ENCODE assay signal across 19 cellular contexts in the genomic region with DNA sequence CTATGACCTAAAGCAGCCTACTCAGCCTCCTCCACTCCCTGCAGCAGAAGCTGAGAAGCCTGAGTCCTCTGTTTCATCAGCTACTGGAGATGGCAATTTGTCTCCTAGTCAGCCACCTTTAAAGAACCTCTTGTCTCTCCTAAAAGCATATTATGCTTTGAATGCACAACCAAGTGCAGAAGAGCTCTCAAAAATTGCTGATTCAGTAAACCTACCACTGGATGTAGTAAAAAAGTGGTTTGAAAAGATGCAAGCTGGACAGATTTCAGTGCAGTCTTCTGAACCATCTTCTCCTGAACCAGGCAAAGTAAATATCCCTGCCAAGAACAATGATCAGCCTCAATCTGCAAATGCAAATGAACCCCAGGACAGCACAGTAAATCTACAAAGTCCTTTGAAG.
DNase-seq lines count a peak whose midpoint lies in the region; ATAC-seq, FAIRE-seq and TF ChIP-seq lines count a peak whose summit lies in the region.
"Had no signal": no experiment of that assay in that cellular context is flagged by ENCODE, and none has a peak within 500 bp of the region (broad histone marks: within the 10 kb centered on the region; RNA-seq: fewer than 3 reads in every experiment).

No MANE protein-coding gene starts in this region.

- H3K4me2 ChIP-seq in HepG2 (ENCODE audit: low read depth, low read length) (no peak overlapping the region), OCI-LY7 (ENCODE audit: low read length) (no peak overlapping the region), K562 (ENCODE audit: insufficient read depth, low read length) (no peak overlapping the region)

- no peak for TF ChIP-seq POLR2A in HepG2 (IDR thresholded peaks at IDR 0.05; ENCODE audit: insufficient read depth in 1 of 2, low read depth in 2 of 2, low read length in 2 of 2)
- no peak for TF ChIP-seq POLR2A in right lobe of liver (IDR thresholded peaks at IDR 0.05)
- TF ChIP-seq POLR2A in K562 (conservative IDR thresholded peaks at IDR 0.05): no peak

- in situ Hi-C loops in HepG2 (cut with HindIII; ENCODE audit: extremely low pct_ligation_motif_present, low pct_unique_long_range_greater_than_20kb) (no loop called here), K562 (cut with MboI) (no loop called here)

- no peak overlapping the region for H2AFZ ChIP-seq in HepG2 (ENCODE audit: low read length)
- H2AFZ ChIP-seq in OCI-LY7 (ENCODE audit: low read length): no peak overlapping the region
- no peak overlapping the region for H2AFZ ChIP-seq in K562 (ENCODE audit: low read depth, low read length)
- H2AFZ ChIP-seq: GM23248 had no signal

- H3K4me1 ChIP-seq in HepG2 (ENCODE audit: insufficient read depth, low read length) (peaks cover 14% of the 10 kb centered on the region), right lobe of liver (no peaks in the 10 kb centered on the region), OCI-LY7 (ENCODE audit: insufficient read depth, low read length, poor library complexity, severe bottlenecking) (no peaks in the 10 kb centered on the region), K562 (replicated peaks in 1 of 2; ENCODE audit: control insufficient read depth in 2 of 2, insufficient read depth in 2 of 2, low read length in 2 of 2) (no peaks in the 10 kb centered on the region)

- H3K36me3 ChIP-seq in HepG2 (replicated peaks in 1 of 2; ENCODE audit: control insufficient read depth in 1 of 2, insufficient read depth in 2 of 2, low read length in 2 of 2) (peaks cover 10 to 22% of the 10 kb centered on the region in 2 experiments), right lobe of liver (peaks cover 0 to 27% (median 6%) of the 10 kb centered on the region in 4 donors), OCI-LY7 (ENCODE audit: insufficient read depth, low read length) (peaks cover 61% of the 10 kb centered on the region), K562 (ENCODE audit: control insufficient read depth, insufficient read depth, low read length) (no peaks in the 10 kb centered on the region; the same call in 2 of the 3 replicates)

- H3K79me2 ChIP-seq in HepG2 (ENCODE audit: insufficient read depth, low read length) (no peaks in the 10 kb centered on the region), OCI-LY7 (ENCODE audit: insufficient read depth, low read depth, low read length) (no peaks in the 10 kb centered on the region), K562 (ENCODE audit: control insufficient read depth, insufficient read depth, low read length) (no peaks in the 10 kb centered on the region)

- H3K9me3 ChIP-seq in HepG2 (ENCODE audit: low read length) (no peaks in the 10 kb centered on the region), right lobe of liver (no peaks in the 10 kb centered on the region), OCI-LY7 (ENCODE audit: low read length) (no peaks in the 10 kb centered on the region), K562 (replicated peaks; ENCODE audit: control insufficient read depth, insufficient read depth, low read depth, low read length) (no peaks in the 10 kb centered on the region)

- no peak overlapping the region for H3K27ac ChIP-seq in HepG2 (ENCODE audit: extremely low read length, insufficient read depth, low read length)
- no peak overlapping the region for H3K27ac ChIP-seq in right lobe of liver
- no peak overlapping the region for H3K27ac ChIP-seq in OCI-LY7 (ENCODE audit: low read depth, low read length, poor library complexity, severe bottlenecking)
- no peak overlapping the region for H3K27ac ChIP-seq in K562 (ENCODE audit: extremely low read depth, low read depth, low read length)
- H3K27ac ChIP-seq: 22Rv1, GM23248 had no signal

- H3K9me1 ChIP-seq in K562 (ENCODE audit: control insufficient read depth, insufficient read depth, low read length): no peaks in the 10 kb centered on the region

- ATAC-seq in HepG2 (no peak), right lobe of liver (no peak), K562 (no peak), HG02870 (IDR thresholded peaks at IDR 0.05; ENCODE audit: unreplicated experiment) (no peak), HG03045 (IDR thresholded peaks at IDR 0.05; ENCODE audit: unreplicated experiment) (no peak), Right ventricle myocardium superior (ENCODE audit: poor library complexity) (no peak)

- POLR2A ChIA-PET in HepG2 (lab: Yijun Ruan, JAX) (no interaction called here), OCI-LY7 (lab: Charles Lee) (no interaction called here), K562 (lab: Yijun Ruan, JAX) (no interaction called here)

- H3K4me3 ChIP-seq in HepG2 (replicated peaks in 1 of 3; ENCODE audit: insufficient read depth in 1 of 3, low read depth in 2 of 3, low read length in 3 of 3): no peak overlapping the region
- H3K4me3 ChIP-seq in right lobe of liver: no peak overlapping the region
- no peak overlapping the region for H3K4me3 ChIP-seq in OCI-LY7 (ENCODE audit: low read depth, low read length, poor library complexity, severe bottlenecking)
- H3K4me3 ChIP-seq in K562: no peak overlapping the region
- H3K4me3 ChIP-seq: GM23248 had no signal

- TF ChIP-seq CTCF in HepG2 (CRISPR knock-in tag; IDR thresholded peaks at IDR 0.05) (no peak), right lobe of liver (IDR thresholded peaks at IDR 0.05) (no peak), OCI-LY7 (conservative IDR thresholded peaks at IDR 0.05; ENCODE audit: low read length) (no peak), K562 (IDR thresholded peaks at IDR 0.05 in 2 of 3, conservative IDR thresholded peaks at IDR 0.05 in 1 of 3; ENCODE audit: insufficient read depth in 2 of 3, low read depth in 1 of 3, low read length in 3 of 3) (no peak)

- no peak for TF ChIP-seq RAD21 in HepG2 (CRISPR knock-in tag; IDR thresholded peaks at IDR 0.05)
- TF ChIP-seq RAD21 in K562 (CRISPR knock-in tag; conservative IDR thresholded peaks at IDR 0.05 in 1 of 2, IDR thresholded peaks at IDR 0.05 in 1 of 2): no peak

- no peaks in the 10 kb centered on the region for H3K9me2 ChIP-seq in OCI-LY7 (ENCODE audit: insufficient read depth, low read length)

- DNase-seq in HepG2 (ENCODE audit: low spot score) (no peak), right lobe of liver (no peak), OCI-LY7 (ENCODE audit: low spot score) (no peak), K562 (ENCODE audit: extremely low read depth in 1 of 4, low spot score in 3 of 4) (no peak), Right ventricle myocardium superior (no peak), SIG-M5 treated with dmso at 0.1 percent for 504 hours (lab: John Stamatoyannopoulos, UW; ENCODE audit: unreplicated experiment) (no peak)
- DNase-seq: ACHN; C1 segment of cervical spinal cord; Calu3; CD4-positive, alpha-beta T cell; DMS 273 treated with DMSO at 0.1 percent for 48 hours; EL; GM23248; H7 had no signal

- no peak overlapping the region for H3K9ac ChIP-seq in HepG2 (ENCODE audit: insufficient read depth, low read depth, low read length)
- no peak overlapping the region for H3K9ac ChIP-seq in K562 (ENCODE audit: insufficient read depth in 1 of 2, low read depth in 2 of 2, low read length in 2 of 2)
- H3K9ac ChIP-seq: GM23248 had no signal

- H4K20me1 ChIP-seq in HepG2 (ENCODE audit: insufficient read depth, low read length) (no peaks in the 10 kb centered on the region), OCI-LY7 (ENCODE audit: insufficient read depth, low read length) (no peaks in the 10 kb centered on the region), K562 (replicated peaks; ENCODE audit: control insufficient read depth, insufficient read depth, low read length) (no peaks in the 10 kb centered on the region)

- CTCF ChIA-PET in HepG2 (lab: Yijun Ruan, JAX; ENCODE audit: low intra/inter-chr PET ratio, low total read pairs): no interaction called here
- CTCF ChIA-PET in OCI-LY7 (lab: Charles Lee; ENCODE audit: unreplicated experiment): no interaction called here
- CTCF ChIA-PET in K562 (lab: Yijun Ruan, JAX; ENCODE audit: low intra/inter-chr PET ratio): no interaction called here

- intact Hi-C loops in HepG2 (cut with micrococcal nuclease; ENCODE audit: unreplicated experiment) (no loop called here), right lobe of liver (cut with DNase I) (no loop called here), OCI-LY7 (cut with micrococcal nuclease; ENCODE audit: unreplicated experiment) (no loop called here), K562 (cut with micrococcal nuclease) (no loop called here), Right ventricle myocardium superior (cut with DNase I) (no loop called here)

- no peaks in the 10 kb centered on the region for H3K27me3 ChIP-seq in HepG2 (ENCODE audit: control insufficient read depth in 1 of 2, insufficient read depth in 2 of 2, low read length in 2 of 2)
- H3K27me3 ChIP-seq in right lobe of liver: no peaks in the 10 kb centered on the region
- H3K27me3 ChIP-seq in K562 (ENCODE audit: control insufficient read depth in 2 of 2, insufficient read depth in 2 of 2, low read length in 2 of 2): no peaks in the 10 kb centered on the region

- no peak for FAIRE-seq in HepG2 (lab: Jason Lieb, UNC)
- no peak for FAIRE-seq in K562 (lab: Jason Lieb, UNC)
- FAIRE-seq: G401.6, GM12891 had no signal

- BruUV-seq in HepG2 (replicated peaks; lab: Mats Ljungman, UMichigan) (TSS peak; percentile 30), OCI-LY7 (replicated peaks; lab: Mats Ljungman, UMichigan) (TSS peak; percentile 32), K562 (replicated peaks; lab: Mats Ljungman, UMichigan) (TSS peak; percentile 24)

- TF ChIP-seq EP300 in HepG2 (IDR thresholded peaks at IDR 0.05; ENCODE audit: low read depth in 2 of 2, low read length in 2 of 2): no peak
- TF ChIP-seq EP300 in HepG2 (CRISPR knock-in tag; IDR thresholded peaks at IDR 0.05; ENCODE audit: borderline replicate concordance): no peak
- TF ChIP-seq EP300 in K562 (IDR thresholded peaks at IDR 0.05; ENCODE audit: low read length): no peak

TF ChIP-seq in HepG2, 621 proteins besides CTCF, POLR2A, EP300 and RAD21:
- TF ChIP-seq MAFF (IDR thresholded peaks at IDR 0.05; ENCODE audit: low read depth, low read length) (peak; percentile 95), ZNF430 (CRISPR knock-in tag; IDR thresholded peaks at IDR 0.05) (no peak), MAFK (conservative IDR thresholded peaks at IDR 0.05 in 1 of 2, IDR thresholded peaks at IDR 0.05 in 1 of 2; ENCODE audit: low read length in 2 of 2) (peak; percentile 94 to 95)
TF ChIP-seq in HepG2: peak in this region for 2.
